9 cellular contexts compared by ENCODE assay signal in genomic region chr4:101232074-101232776, GRCh38.
DNase-seq lines count a peak whose midpoint lies in the region; ATAC-seq lines count a peak whose summit lies in the region.
"Had no signal": no experiment of that assay in that cellular context is flagged by ENCODE, and none has a peak within 500 bp of the region (broad histone marks: within the 10 kb centered on the region; RNA-seq: fewer than 3 reads in every experiment).

No MANE protein-coding gene starts in this region.

- no peaks in the 10 kb centered on the region for H3K27me3 Mint-ChIP-seq in activated T-helper 17 cell treated with anti-CD3 and anti-CD28 coated beads, Interleukin-2, amount 50 U/mL, for 72 hours
- H3K27me3 Mint-ChIP-seq in memory B cell: no peaks in the 10 kb centered on the region

- H3K4me3 Mint-ChIP-seq in activated T-helper 17 cell treated with anti-CD3 and anti-CD28 coated beads, Interleukin-2, amount 50 U/mL, for 72 hours: peak overlapping the region; percentile 25
- no peak overlapping the region for H3K4me3 Mint-ChIP-seq in memory B cell

- no peaks in the 10 kb centered on the region for H3K36me3 Mint-ChIP-seq in activated T-helper 17 cell treated with anti-CD3 and anti-CD28 coated beads, Interleukin-2, amount 50 U/mL, for 72 hours (ENCODE audit: low read depth)
- H3K36me3 Mint-ChIP-seq in memory B cell: peaks cover 15% of the 10 kb centered on the region

- DNase-seq in G401 (ENCODE audit: low spot score): peak; percentile 52
- no peak for DNase-seq in memory B cell (ENCODE audit: low spot score in 2 of 2)
- DNase-seq in pons (ENCODE audit: low spot score): no peak
- no peak for DNase-seq in SHP77 treated with DMSO at 0.1 percent for 48 hours (lab: John Stamatoyannopoulos, UW)
- no peak for DNase-seq in midbrain (lab: John Stamatoyannopoulos, UW)
- DNase-seq: activated CD8-positive, alpha-beta memory T cell treated with anti-CD3 and anti-CD28 coated beads, Interleukin-2, amount 50 U/mL, for 48 hours had no signal

- peak overlapping the region; percentile 86 for H3K27ac Mint-ChIP-seq in activated T-helper 17 cell treated with anti-CD3 and anti-CD28 coated beads, Interleukin-2, amount 50 U/mL, for 72 hours
- no peak overlapping the region for H3K27ac Mint-ChIP-seq in memory B cell

- in situ Hi-C loops in G401 (cut with HindIII; ENCODE audit: low sequenced_read_pairs): no loop called here

- ATAC-seq in HG02870 (IDR thresholded peaks at IDR 0.05; ENCODE audit: unreplicated experiment) (peak; percentile 54), memory B cell (ENCODE audit: low read depth) (peak; percentile 31), HG03108 (IDR thresholded peaks at IDR 0.05; ENCODE audit: unreplicated experiment) (no peak)
- ATAC-seq in activated T-helper 17 cell treated with anti-CD3 and anti-CD28 coated beads, Interleukin-2, amount 50 U/mL, for 72 hours (replicated peaks): peak; percentile 98

- peaks cover 28% of the 10 kb centered on the region for H3K4me1 Mint-ChIP-seq in activated T-helper 17 cell treated with anti-CD3 and anti-CD28 coated beads, Interleukin-2, amount 50 U/mL, for 72 hours
- H3K4me1 Mint-ChIP-seq in memory B cell: peaks cover 33% of the 10 kb centered on the region

- H3K9me3 Mint-ChIP-seq in activated T-helper 17 cell treated with anti-CD3 and anti-CD28 coated beads, Interleukin-2, amount 50 U/mL, for 72 hours: peaks cover 3% of the 10 kb centered on the region
- no peaks in the 10 kb centered on the region for H3K9me3 Mint-ChIP-seq in memory B cell
